Comparison of ENCODE assay signal across 12 cellular contexts in genomic region chr19:40521276-40521675, GRCh38. TPM values are rescaled to one million over a fixed set of nuclear protein-coding genes. Genes with fewer than 3 reads are reported as not detected.
DNase-seq lines count a peak whose midpoint lies in the region; ATAC-seq, FAIRE-seq and TF ChIP-seq lines count a peak whose summit lies in the region.
"Had no signal": no experiment of that assay in that cellular context is flagged by ENCODE, and none has a peak within 500 bp of the region (broad histone marks: within the 10 kb centered on the region; RNA-seq: fewer than 3 reads in every experiment).

No MANE protein-coding gene starts in this region.

- H2AFZ ChIP-seq in astrocyte (ENCODE audit: low read depth, low read length), result no peak overlapping the region

- peaks cover 4% of the 10 kb centered on the region for H3K4me1 Mint-ChIP-seq in activated CD4-positive, alpha-beta T cell treated with anti-CD3 and anti-CD28 coated beads for 36 hours
- no peaks in the 10 kb centered on the region for H3K4me1 Mint-ChIP-seq in astrocyte (ENCODE audit: low read depth, unreplicated experiment)
- H3K4me1 Mint-ChIP-seq in osteocyte (ENCODE audit: unreplicated experiment), result peaks cover 4% of the 10 kb centered on the region
- H3K4me1 Mint-ChIP-seq: stimulated activated effector memory CD8-positive, alpha-beta T cell treated with anti-CD3 and anti-CD28 coated beads, Interleukin-12 subunit alpha, Interleukin-12 subunit beta, amount 100 ng/mL, for 72 hours had no signal

- ATAC-seq in activated CD4-positive, alpha-beta T cell treated with anti-CD3 and anti-CD28 coated beads for 36 hours, result no peak
- ATAC-seq in GM19467 (IDR thresholded peaks at IDR 0.05; ENCODE audit: unreplicated experiment) (no peak), HG03457 (IDR thresholded peaks at IDR 0.05; ENCODE audit: unreplicated experiment) (no peak), HG02852 (IDR thresholded peaks at IDR 0.05; ENCODE audit: unreplicated experiment) (no peak)
- ATAC-seq: stimulated activated effector memory CD8-positive, alpha-beta T cell treated with anti-CD3 and anti-CD28 coated beads, Interleukin-12 subunit alpha, Interleukin-12 subunit beta, amount 100 ng/mL, for 72 hours had no signal

- no peaks in the 10 kb centered on the region for H4K20me1 ChIP-seq in astrocyte (ENCODE audit: insufficient read depth, low read length)

- no peaks in the 10 kb centered on the region for H3K36me3 ChIP-seq in astrocyte (ENCODE audit: insufficient read depth, low read length)

- peaks cover 20% of the 10 kb centered on the region for H3K27me3 Mint-ChIP-seq in activated CD4-positive, alpha-beta T cell treated with anti-CD3 and anti-CD28 coated beads for 36 hours
- H3K27me3 Mint-ChIP-seq in astrocyte (ENCODE audit: low read depth, unreplicated experiment), result peaks cover 60% of the 10 kb centered on the region
- peaks cover 42% of the 10 kb centered on the region for H3K27me3 Mint-ChIP-seq in osteocyte (ENCODE audit: unreplicated experiment)

- no peak overlapping the region for H3K27ac Mint-ChIP-seq in activated CD4-positive, alpha-beta T cell treated with anti-CD3 and anti-CD28 coated beads for 36 hours
- H3K27ac Mint-ChIP-seq in astrocyte (ENCODE audit: unreplicated experiment) (no peak overlapping the region), osteocyte (ENCODE audit: unreplicated experiment) (no peak overlapping the region)
- H3K27ac Mint-ChIP-seq: stimulated activated effector memory CD8-positive, alpha-beta T cell treated with anti-CD3 and anti-CD28 coated beads, Interleukin-12 subunit alpha, Interleukin-12 subunit beta, amount 100 ng/mL, for 72 hours; T-helper 1 cell treated with Interleukin-12 subunit alpha and Interleukin-12 subunit beta and Interleukin-4 antibody, amounts not matched to agents 30 μg/mL and 1 μg/mL, for 36 hours had no signal

- no peaks in the 10 kb centered on the region for H3K9me3 Mint-ChIP-seq in activated CD4-positive, alpha-beta T cell treated with anti-CD3 and anti-CD28 coated beads for 36 hours (ENCODE audit: low read depth)
- H3K9me3 Mint-ChIP-seq in astrocyte (ENCODE audit: unreplicated experiment) (peaks cover 8% of the 10 kb centered on the region), osteocyte (ENCODE audit: unreplicated experiment) (no peaks in the 10 kb centered on the region)
- H3K9me3 Mint-ChIP-seq: CD8-positive, alpha-beta memory T cell; stimulated activated effector memory CD8-positive, alpha-beta T cell treated with anti-CD3 and anti-CD28 coated beads, Interleukin-12 subunit alpha, Interleukin-12 subunit beta, amount 100 ng/mL, for 72 hours; T-helper 1 cell treated with Interleukin-12 subunit alpha and Interleukin-12 subunit beta and Interleukin-4 antibody, amounts not matched to agents 30 μg/mL and 1 μg/mL, for 36 hours had no signal

- CTCF ChIA-PET in activated CD4-positive, alpha-beta T cell treated with anti-CD3 and anti-CD28 coated beads for 36 hours (lab: Charles Lee), result interaction anchor here (0.8 to 1.2 kb wide), 5 partner anchors 27 to 216 kb away, joined by 3 to 7 read pairs (median 3); partner anchors contain the start of gene BLVRB

- H3K4me2 ChIP-seq in astrocyte (ENCODE audit: low read length), result no peak overlapping the region

- POLR2A ChIA-PET in activated CD4-positive, alpha-beta T cell treated with anti-CD3 and anti-CD28 coated beads for 36 hours (lab: Charles Lee), result no interaction called here

- H3K79me2 ChIP-seq in astrocyte (ENCODE audit: insufficient read depth, low read length), result no peaks in the 10 kb centered on the region

- intact Hi-C loops in activated CD4-positive, alpha-beta T cell treated with anti-CD3 and anti-CD28 coated beads for 36 hours (cut with DNase I, micrococcal nuclease), result loop anchor here (2.0 to 10.0 kb wide), 2 partner anchors 100 to 216 kb away; no protein-coding TSS in a partner anchor

- in situ Hi-C loops in KBM-7 (cut with MboI; ENCODE audit: low pct_unique_long_range_greater_than_20kb, low sequenced_read_pairs), result no loop called here

- peak; percentile 40 for DNase-seq in activated CD4-positive, alpha-beta T cell treated with anti-CD3 and anti-CD28 coated beads for 36 hours
- DNase-seq in activated CD4-positive, alpha-beta T cell treated with anti-CD3 and anti-CD28 coated beads for 1 hour, result no peak
- DNase-seq in KBM-7 (peak; percentile 44), astrocyte (ENCODE audit: low read depth) (no peak), osteocyte (ENCODE audit: extremely low spot score, unreplicated experiment) (no peak)
- DNase-seq: CD8-positive, alpha-beta memory T cell; NCI-H1436 treated with DMSO at 0.1 percent for 48 hours had no signal

- peaks cover 22% of the 10 kb centered on the region for H3K27me3 ChIP-seq in astrocyte (ENCODE audit: insufficient read depth, low read length)

- no peaks in the 10 kb centered on the region for H3K9me3 ChIP-seq in astrocyte (ENCODE audit: insufficient read depth, low read depth, low read length)

- no peaks in the 10 kb centered on the region for H3K36me3 Mint-ChIP-seq in activated CD4-positive, alpha-beta T cell treated with anti-CD3 and anti-CD28 coated beads for 36 hours (ENCODE audit: low read depth)
- peaks cover 5% of the 10 kb centered on the region for H3K36me3 Mint-ChIP-seq in astrocyte (ENCODE audit: low read depth, unreplicated experiment)
- no peaks in the 10 kb centered on the region for H3K36me3 Mint-ChIP-seq in osteocyte (ENCODE audit: unreplicated experiment)
- H3K36me3 Mint-ChIP-seq: CD8-positive, alpha-beta memory T cell; stimulated activated effector memory CD8-positive, alpha-beta T cell treated with anti-CD3 and anti-CD28 coated beads, Interleukin-12 subunit alpha, Interleukin-12 subunit beta, amount 100 ng/mL, for 72 hours had no signal

- H3K4me1 ChIP-seq in astrocyte (ENCODE audit: insufficient read depth, low read length), result no peaks in the 10 kb centered on the region

- TF ChIP-seq CTCF in astrocyte (IDR thresholded peaks at IDR 0.05; ENCODE audit: insufficient read depth, low read depth, low read length) (peak; percentile 15), osteocyte (IDR thresholded peaks at IDR 0.05) (peak; percentile 44)

- no peak overlapping the region for H3K9ac ChIP-seq in astrocyte (ENCODE audit: low read length)

- no peak overlapping the region for H3K4me3 Mint-ChIP-seq in activated CD4-positive, alpha-beta T cell treated with anti-CD3 and anti-CD28 coated beads for 36 hours
- H3K4me3 Mint-ChIP-seq in astrocyte (ENCODE audit: unreplicated experiment), result no peak overlapping the region
- no peak overlapping the region for H3K4me3 Mint-ChIP-seq in osteocyte (ENCODE audit: unreplicated experiment)
- H3K4me3 Mint-ChIP-seq: CD8-positive, alpha-beta memory T cell; stimulated activated effector memory CD8-positive, alpha-beta T cell treated with anti-CD3 and anti-CD28 coated beads, Interleukin-12 subunit alpha, Interleukin-12 subunit beta, amount 100 ng/mL, for 72 hours; T-helper 1 cell treated with Interleukin-12 subunit alpha and Interleukin-12 subunit beta and Interleukin-4 antibody, amounts not matched to agents 30 μg/mL and 1 μg/mL, for 36 hours had no signal

- H3K27ac ChIP-seq in astrocyte (ENCODE audit: low read depth, low read length), result no peak overlapping the region

- H3K4me3 ChIP-seq in astrocyte (ENCODE audit: insufficient read depth, low read depth, low read length), result no peak overlapping the region

- FAIRE-seq in astrocyte (lab: Jason Lieb, UNC), result no peak

RNA-seq across cellular contexts. Expression of gene SPTBN4, which starts 54.5 kb away (rescaled TPM):
- total RNA-seq in activated CD4-positive, alpha-beta T cell treated with anti-CD3 and anti-CD28 coated beads for 36 hours, result 1 to 10 TPM; 2.4 to 2.5 TPM
- total RNA-seq in astrocyte (0.41 and 0.53 TPM in 2 replicates), osteocyte (0.48 and 0.63 TPM in 2 replicates)

RNA-seq across cellular contexts. Expression of gene SHKBP1, which starts 55.4 kb away (rescaled TPM):
- 100 to 1,000 TPM; 100 to 155 TPM for total RNA-seq in activated CD4-positive, alpha-beta T cell treated with anti-CD3 and anti-CD28 coated beads for 36 hours
- total RNA-seq in astrocyte (56.3 and 60.4 TPM in 2 replicates), osteocyte (53.3 and 53.8 TPM in 2 replicates)

RNA-seq across cellular contexts. Expression of gene BLVRB, which starts 55.7 kb away (rescaled TPM):
- total RNA-seq in activated CD4-positive, alpha-beta T cell treated with anti-CD3 and anti-CD28 coated beads for 36 hours, result 10 to 100 TPM; 34.1 to 35.6 TPM
- 27.1 and 32.7 TPM in 2 replicates for total RNA-seq in astrocyte
- total RNA-seq in osteocyte, result 45.6 and 51.5 TPM in 2 replicates

Comparison
In these comparisons a context has a peak if more than half of its experiments do, and no peak if none do; other contexts are left out.
1. DNase-seq: peak in activated CD4-positive, alpha-beta T cell treated with anti-CD3 and anti-CD28 coated beads for 36 hours (single experiment) and KBM-7 (single experiment); none in activated CD4-positive, alpha-beta T cell treated with anti-CD3 and anti-CD28 coated beads for 1 hour (single experiment), astrocyte (single experiment) and osteocyte (single experiment).